ENCODE assay signal across 8 cellular contexts in the genomic region with DNA sequence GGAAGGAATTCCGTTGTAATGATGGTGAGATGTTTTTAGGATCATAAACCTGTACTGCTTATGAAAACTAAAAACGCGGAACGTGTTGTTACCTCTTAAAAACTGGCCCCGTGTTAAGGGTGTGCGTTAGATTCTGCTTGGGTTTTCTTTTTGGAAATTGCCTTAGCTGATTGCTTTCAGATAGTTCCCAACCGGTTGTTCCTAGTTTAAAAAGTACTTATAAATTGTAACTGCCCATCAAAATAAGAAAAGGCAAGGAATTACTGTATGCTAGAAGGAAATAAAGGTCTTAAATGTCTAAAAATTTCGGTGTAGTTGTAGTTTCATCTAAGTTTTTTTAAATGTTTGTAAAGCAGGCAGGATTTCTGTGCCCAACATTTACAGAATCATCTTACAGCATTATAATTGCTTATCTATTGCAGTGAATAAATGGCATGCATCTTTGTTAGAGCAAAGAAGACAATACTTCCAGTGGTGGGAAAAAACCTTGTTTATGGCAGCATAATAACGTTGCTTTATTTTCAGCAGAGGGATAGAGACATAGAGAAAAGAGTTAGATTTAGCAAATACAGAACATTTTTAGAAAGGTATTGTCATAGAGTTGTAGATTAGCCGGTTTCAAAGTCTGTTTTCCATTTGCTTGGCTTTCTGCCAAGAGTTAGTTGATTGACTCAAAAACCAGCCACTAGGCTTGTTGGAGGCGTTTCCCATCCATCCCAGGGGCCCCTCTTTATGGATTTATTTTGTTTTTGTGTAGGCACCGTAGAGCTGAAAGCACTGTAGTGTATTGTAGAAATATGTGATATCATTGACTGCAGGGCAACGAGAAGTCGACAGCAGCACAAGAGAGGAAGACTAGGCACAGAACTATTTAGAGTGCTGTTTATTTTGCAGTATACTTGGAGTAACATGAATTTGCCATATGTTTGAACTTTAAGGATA. TPM values are rescaled to one million over a fixed set of nuclear protein-coding genes. Genes with fewer than 3 reads are reported as not detected.
DNase-seq lines count a peak whose midpoint lies in the region; ATAC-seq and TF ChIP-seq lines count a peak whose summit lies in the region.

No MANE protein-coding gene starts in this region.

- peak overlapping the region; percentile 90 to 100 (median 97) for H3K4me3 Mint-ChIP-seq in naive B cell

- peaks cover 0 to 2% (median 0%) of the 10 kb centered on the region in 7 donors for H3K9me3 Mint-ChIP-seq in naive B cell

- no peaks in the 10 kb centered on the region for H3K36me3 ChIP-seq in thymus (ENCODE audit: control insufficient read depth, insufficient read depth)

- ATAC-seq in naive B cell (ENCODE audit: low read depth in 2 of 2) (no peak), GM18909 (IDR thresholded peaks at IDR 0.05; ENCODE audit: poor library complexity, unreplicated experiment) (no peak)

- H3K4me3 ChIP-seq in fibroblast of mammary gland (ENCODE audit: control insufficient read depth, low read depth, low read length): peak overlapping the region; percentile 97
- H3K4me3 ChIP-seq in thymus (ENCODE audit: low read length): peak overlapping the region; percentile 95

- H3K27ac ChIP-seq in thymus (ENCODE audit: low read depth): peak overlapping the region; percentile 33

- peaks cover 32 to 60% (median 60%) of the 10 kb centered on the region in 3 donors for H3K4me1 Mint-ChIP-seq in naive B cell

- no peaks in the 10 kb centered on the region for H3K36me3 Mint-ChIP-seq in naive B cell

- H3K9me3 ChIP-seq in thymus (ENCODE audit: control insufficient read depth): no peaks in the 10 kb centered on the region

- no peaks in the 10 kb centered on the region for H3K27me3 Mint-ChIP-seq in naive B cell

- WGBS in thymus: under 1% methylated on average over 14 of the region's 14 CpGs

- no peaks in the 10 kb centered on the region for H3K27me3 ChIP-seq in thymus (ENCODE audit: control insufficient read depth, insufficient read depth)

- DNase-seq in C1 segment of cervical spinal cord (lab: John Stamatoyannopoulos, UW) (peak in 9 of 14 donors; percentile 10 to 84 (median 30)), HK-2 (ENCODE audit: unreplicated experiment) (peak; percentile 53), NCI-H69 (lab: John Stamatoyannopoulos, UW) (peak; percentile 92), fibroblast of mammary gland (ENCODE audit: low read depth) (peak; percentile 84), naive B cell (peak; percentile 19)
- DNase-seq in activated T-cell treated with anti-CD3 and anti-CD28 coated beads, Interleukin-2, amount 50 U/mL, for 1 hour: peak; percentile 28

- H3K4me1 ChIP-seq in thymus (ENCODE audit: control insufficient read depth, insufficient read depth, low read length): peaks cover 7% of the 10 kb centered on the region

- H3K27ac Mint-ChIP-seq in naive B cell: peak overlapping the region; percentile 24 to 90 (median 84)

- TF ChIP-seq CTCF in fibroblast of mammary gland (conservative IDR thresholded peaks at IDR 0.05; ENCODE audit: control insufficient read depth, insufficient read depth, low read depth, low read length): no peak

RNA-seq across cellular contexts. Expression of gene PPM1D, which starts 1.7 kb away (rescaled TPM):
- polyA plus RNA-seq in naive B cell (ENCODE audit: low read depth in 6 of 6) (10 to 100 TPM; 10.1 to 21.4 (median 12.6) TPM), thymus (6.5 TPM)

Comparison
In these comparisons a context has a peak if more than half of its experiments do, and no peak if none do; other contexts are left out.
1. DNase-seq: peak in every context shown above with its lines; median percentile 92 in NCI-H69; 84 in fibroblast of mammary gland; 53 in HK-2; 30 in C1 segment of cervical spinal cord; 28 in activated T-cell treated with anti-CD3 and anti-CD28 coated beads, Interleukin-2, amount 50 U/mL, for 1 hour; 19 in naive B cell.